Comparison of ENCODE assay signal across 36 cellular contexts in genomic region chr19:43546581-43546980, GRCh38. TPM values are rescaled to one million over a fixed set of nuclear protein-coding genes. Genes with fewer than 3 reads are reported as not detected.
"Had no signal": no experiment of that assay in that cellular context is flagged by ENCODE, and none has a peak within 500 bp of the region (broad histone marks: within the 10 kb centered on the region; RNA-seq: fewer than 3 reads in every experiment).

No MANE protein-coding gene starts in this region.

- H3K4me2 ChIP-seq: PC-9 had no signal

- H2AFZ ChIP-seq: PC-9 had no signal

- DNase-seq: activated B cell treated with CpG ODN at 0.5 μM for 24 hours; activated CD4-positive, alpha-beta memory T cell treated with anti-CD3 and anti-CD28 coated beads, Interleukin-2, amount 10 ng/mL, durations not matched to agents 7 days and 5 days; activated CD4-positive, alpha-beta T cell treated with anti-CD3 and anti-CD28 coated beads for 4 hours; activated CD4-positive, alpha-beta T cell treated with anti-CD3 and anti-CD28 coated beads, Interleukin-2, amount 50 U/mL, for 1 hour; activated CD4-positive, CD25-positive, alpha-beta regulatory T cell treated with anti-CD3 and anti-CD28 coated beads, Interleukin-2, amount 50 U/mL, for 72 hours; activated CD8-positive, alpha-beta memory T cell treated with anti-CD3 and anti-CD28 coated beads for 24 hours; activated CD8-positive, alpha-beta memory T cell treated with anti-CD3 and anti-CD28 coated beads, Interleukin-2, amount 10 ng/mL, durations not matched to agents 7 days and 5 days; activated CD8-positive, alpha-beta memory T cell treated with anti-CD3 and anti-CD28 coated beads, Interleukin-2, amount 50 U/mL, for 48 hours; activated gamma-delta T cell; activated naive CD4-positive, alpha-beta T cell treated with anti-CD3 and anti-CD28 coated beads for 36 hours; activated naive CD8-positive, alpha-beta T cell treated with anti-CD3 and anti-CD28 coated beads, Interleukin-2, amount 50 U/mL, for 24 hours; aorta; brain microvascular endothelial cell; Karpas-422; KBM-7; NCI-H1048; NCI-H1105 treated with DMSO at 0.1 percent for 48 hours; NCI-H1436; NCI-H1694; NCI-H1930; NCI-H2081 treated with DMSO at 0.1 percent for 48 hours; NCI-H510A; NCI-H526; NCI-H748 treated with DMSO at 0.1 percent for 48 hours; NK-92 treated with Interleukin-12 subunit alpha and Interleukin-12 subunit beta, amount 100 ng/mL, for 24 hours; PC-9; SW 1271; T-helper 1 cell; T-helper 2 cell; T-helper 9 cell had no signal

- H3K4me3 Mint-ChIP-seq: activated B cell treated with CpG ODN at 0.5 μM for 24 hours; activated CD4-positive, alpha-beta memory T cell treated with anti-CD3 and anti-CD28 coated beads, Interleukin-2, amount 10 ng/mL, durations not matched to agents 7 days and 5 days; activated CD8-positive, alpha-beta memory T cell treated with anti-CD3 and anti-CD28 coated beads, Interleukin-2, amount 10 ng/mL, durations not matched to agents 7 days and 5 days; activated naive CD4-positive, alpha-beta T cell treated with anti-CD3 and anti-CD28 coated beads for 36 hours; activated naive CD8-positive, alpha-beta T cell; activated naive CD8-positive, alpha-beta T cell treated with anti-CD3 and anti-CD28 coated beads, Interleukin-2, amount 50 U/mL, for 24 hours; IgD-negative memory B cell had no signal

- H3K27me3 Mint-ChIP-seq: activated B cell treated with CpG ODN at 0.5 μM for 24 hours; activated CD4-positive, alpha-beta memory T cell treated with anti-CD3 and anti-CD28 coated beads, Interleukin-2, amount 10 ng/mL, durations not matched to agents 7 days and 5 days; activated CD8-positive, alpha-beta memory T cell treated with anti-CD3 and anti-CD28 coated beads, Interleukin-2, amount 10 ng/mL, durations not matched to agents 7 days and 5 days; activated naive CD8-positive, alpha-beta T cell; activated naive CD8-positive, alpha-beta T cell treated with anti-CD3 and anti-CD28 coated beads, Interleukin-2, amount 50 U/mL, for 24 hours; IgD-negative memory B cell had no signal

- ATAC-seq: activated CD8-positive, alpha-beta memory T cell treated with anti-CD3 and anti-CD28 coated beads, Interleukin-2, amount 10 ng/mL, durations not matched to agents 7 days and 5 days; activated naive CD8-positive, alpha-beta T cell treated with anti-CD3 and anti-CD28 coated beads, Interleukin-2, amount 50 U/mL, for 24 hours; Right ventricle myocardium inferior had no signal

- H3K4me1 Mint-ChIP-seq: activated B cell treated with CpG ODN at 0.5 μM for 24 hours; activated CD4-positive, alpha-beta memory T cell treated with anti-CD3 and anti-CD28 coated beads, Interleukin-2, amount 10 ng/mL, durations not matched to agents 7 days and 5 days; activated CD8-positive, alpha-beta memory T cell treated with anti-CD3 and anti-CD28 coated beads, Interleukin-2, amount 10 ng/mL, durations not matched to agents 7 days and 5 days; activated naive CD8-positive, alpha-beta T cell treated with anti-CD3 and anti-CD28 coated beads, Interleukin-2, amount 50 U/mL, for 24 hours had no signal

- H3K4me3 ChIP-seq: PC-9 had no signal

- H3K27ac ChIP-seq: brain microvascular endothelial cell, PC-9, VCaP had no signal

- H3K9me3 Mint-ChIP-seq: activated B cell treated with CpG ODN at 0.5 μM for 24 hours; activated CD4-positive, alpha-beta memory T cell treated with anti-CD3 and anti-CD28 coated beads, Interleukin-2, amount 10 ng/mL, durations not matched to agents 7 days and 5 days; activated naive CD4-positive, alpha-beta T cell treated with anti-CD3 and anti-CD28 coated beads for 36 hours; activated naive CD8-positive, alpha-beta T cell treated with anti-CD3 and anti-CD28 coated beads, Interleukin-2, amount 50 U/mL, for 24 hours; activated T-helper 2 cell treated with anti-CD3 and anti-CD28 coated beads, Interferon-gamma antibody, Interleukin-2, Interleukin-4, amounts not matched to agents 10 μg/mL and 5 μg/mL and 100 μg/mL, durations not matched to agents 14 hours and 24 hours and 36 hours; IgD-negative memory B cell had no signal

- H3K27ac Mint-ChIP-seq: activated B cell treated with CpG ODN at 0.5 μM for 24 hours; activated CD4-positive, alpha-beta memory T cell treated with anti-CD3 and anti-CD28 coated beads, Interleukin-2, amount 10 ng/mL, durations not matched to agents 7 days and 5 days; activated CD8-positive, alpha-beta memory T cell treated with anti-CD3 and anti-CD28 coated beads, Interleukin-2, amount 10 ng/mL, durations not matched to agents 7 days and 5 days; activated naive CD4-positive, alpha-beta T cell treated with anti-CD3 and anti-CD28 coated beads for 36 hours; activated naive CD8-positive, alpha-beta T cell; activated naive CD8-positive, alpha-beta T cell treated with anti-CD3 and anti-CD28 coated beads, Interleukin-2, amount 50 U/mL, for 24 hours; activated T-helper 2 cell treated with anti-CD3 and anti-CD28 coated beads, Interferon-gamma antibody, Interleukin-2, Interleukin-4, amounts not matched to agents 10 μg/mL and 5 μg/mL and 100 μg/mL, durations not matched to agents 14 hours and 24 hours and 36 hours had no signal

- H3K27me3 ChIP-seq: brain microvascular endothelial cell had no signal

RNA-seq across cellular contexts. Expression of gene PINLYP, which starts 29.0 kb away (rescaled TPM):
- total RNA-seq: MCF 10A had no signal
